ENCODE assay signal across 13 cellular contexts in genomic region chr16:8928467-8928957, GRCh38. TPM values are rescaled to one million over a fixed set of nuclear protein-coding genes. Genes with fewer than 3 reads are reported as not detected.
DNase-seq lines count a peak whose midpoint lies in the region; ATAC-seq, FAIRE-seq and TF ChIP-seq lines count a peak whose summit lies in the region.
"Had no signal": no experiment of that assay in that cellular context is flagged by ENCODE, and none has a peak within 500 bp of the region (broad histone marks: within the 10 kb centered on the region; RNA-seq: fewer than 3 reads in every experiment).

No MANE protein-coding gene starts in this region.

- no peak overlapping the region for H3K27ac ChIP-seq in upper lobe of right lung
- H3K27ac ChIP-seq in kidney (ENCODE audit: low read depth in 2 of 2, low read length in 2 of 2), result no peak overlapping the region
- H3K27ac ChIP-seq: epithelial cell of prostate, pancreas had no signal

- H3K9me3 ChIP-seq in upper lobe of right lung (no peaks in the 10 kb centered on the region), kidney (ENCODE audit: control insufficient read depth in 1 of 2, low read length in 2 of 2) (no peaks in the 10 kb centered on the region)
- H3K9me3 ChIP-seq: pancreas had no signal

- H3K9ac ChIP-seq in kidney (ENCODE audit: low read length in 2 of 2), result no peak overlapping the region

- no peak overlapping the region for H3K27ac Mint-ChIP-seq in nephron progenitor cell

- peaks cover 14% of the 10 kb centered on the region for H3K4me1 ChIP-seq in upper lobe of right lung
- peaks cover 0 to 3% of the 10 kb centered on the region in 2 donors for H3K4me1 ChIP-seq in kidney (ENCODE audit: control insufficient read depth in 1 of 2, insufficient read depth in 1 of 2, low read depth in 1 of 2, low read length in 2 of 2)

- no peaks in the 10 kb centered on the region for H3K27me3 ChIP-seq in upper lobe of right lung
- H3K27me3 ChIP-seq: pancreas had no signal

- intact Hi-C loops in Right ventricle myocardium superior (cut with DNase I) (no loop called here), cardiac septum (cut with DNase I) (no loop called here), upper lobe of right lung (cut with DNase I) (no loop called here), kidney (cut with DNase I) (no loop called here)

- peaks cover 55% of the 10 kb centered on the region for H3K36me3 Mint-ChIP-seq in nephron progenitor cell (ENCODE audit: low read depth)

- DNase-seq in Right ventricle myocardium superior (no peak), cardiac septum (ENCODE audit: low spot score) (no peak), iris pigment epithelial cell (ENCODE audit: low read depth) (peak; percentile 47), upper lobe of right lung (no peak), nephron progenitor cell (no peak), GM19239 (ENCODE audit: insufficient read length, low spot score) (no peak), kidney (no peak)
- DNase-seq in activated CD8-positive, alpha-beta memory T cell treated with anti-CD3 and anti-CD28 coated beads, Interleukin-2, amount 50 U/mL, for 48 hours, result peak; percentile 64
- DNase-seq: CD4-positive, alpha-beta memory T cell; kidney glomerular epithelial cell; pancreas; T-helper 9 cell had no signal

- H3K9me3 Mint-ChIP-seq in nephron progenitor cell, result no peaks in the 10 kb centered on the region
- H3K9me3 Mint-ChIP-seq: CD4-positive, alpha-beta memory T cell had no signal

- peaks cover 32% of the 10 kb centered on the region for H3K36me3 ChIP-seq in upper lobe of right lung
- H3K36me3 ChIP-seq in kidney (ENCODE audit: control insufficient read depth in 1 of 2, insufficient read depth in 2 of 2, low read length in 2 of 2), result peaks cover 13 to 19% of the 10 kb centered on the region in 2 donors

- no peak overlapping the region for H3K4me3 ChIP-seq in upper lobe of right lung
- H3K4me3 ChIP-seq in kidney (ENCODE audit: low read length in 2 of 2), result no peak overlapping the region
- H3K4me3 ChIP-seq: pancreas had no signal

- H3K4me3 Mint-ChIP-seq in nephron progenitor cell, result no peak overlapping the region

- TF ChIP-seq CTCF in upper lobe of right lung (IDR thresholded peaks at IDR 0.05) (no peak), nephron progenitor cell (IDR thresholded peaks at IDR 0.05) (no peak), kidney (IDR thresholded peaks at IDR 0.05; ENCODE audit: borderline replicate concordance, extremely low read depth, insufficient read depth) (no peak)

- H3K4me1 Mint-ChIP-seq in nephron progenitor cell, result peaks cover 32% of the 10 kb centered on the region

- ATAC-seq in Right ventricle myocardium superior (ENCODE audit: poor library complexity) (peak; percentile 54), upper lobe of right lung (peak; percentile 21)

- no peaks in the 10 kb centered on the region for H3K27me3 Mint-ChIP-seq in nephron progenitor cell (ENCODE audit: low read depth, poor library complexity)
- H3K27me3 Mint-ChIP-seq: CD4-positive, alpha-beta memory T cell had no signal

- FAIRE-seq in GM19239 (lab: Jason Lieb, UNC) (no peak), kidney (lab: Jason Lieb, UNC) (no peak)
- FAIRE-seq: pancreas had no signal

RNA-seq across cellular contexts. Expression of gene USP7, which starts 35.2 kb away (rescaled TPM):
- 62.4 TPM for total RNA-seq in Right ventricle myocardium superior
- total RNA-seq in cardiac septum, result 74.6 TPM
- total RNA-seq in upper lobe of right lung, result 87.5 TPM
- 92.0 TPM for total RNA-seq in kidney
- 26.7 TPM for polyA plus RNA-seq in kidney (ENCODE audit: insufficient read depth, low read depth, low replicate concordance)

RNA-seq across cellular contexts. Expression of gene LITAFD, which starts 46.4 kb away (rescaled TPM):
- total RNA-seq in Right ventricle myocardium superior (not detected), cardiac septum (not detected), upper lobe of right lung (not detected), kidney (not detected)
- not detected for polyA plus RNA-seq in kidney (ENCODE audit: insufficient read depth, low read depth, low replicate concordance)
- total RNA-seq: CD4-positive, alpha-beta memory T cell; pancreas had no signal
- polyA plus RNA-seq: CD4-positive, alpha-beta memory T cell; pancreas had no signal

RNA-seq across cellular contexts. Expression of gene CARHSP1, which starts 59.7 kb away (rescaled TPM):
- total RNA-seq in Right ventricle myocardium superior (26.0 TPM), cardiac septum (21.6 TPM), upper lobe of right lung (103 TPM), kidney (134 TPM)
- 130 TPM for polyA plus RNA-seq in kidney (ENCODE audit: insufficient read depth, low read depth, low replicate concordance)

Comparison
In these comparisons a context has a peak if more than half of its experiments do, and no peak if none do; other contexts are left out.
1. DNase-seq: peak in activated CD8-positive, alpha-beta memory T cell treated with anti-CD3 and anti-CD28 coated beads, Interleukin-2, amount 50 U/mL, for 48 hours (single experiment) and iris pigment epithelial cell (single experiment); none in Right ventricle myocardium superior (single experiment), cardiac septum (single experiment), upper lobe of right lung (single experiment), nephron progenitor cell (single experiment), GM19239 (single experiment) and kidney (single experiment).